In genomic region chr17:74758846-74759163, GRCh38 we compare ENCODE assay signal across 1 cellular context.
TF ChIP-seq lines count a peak whose summit lies in the region.

No MANE protein-coding gene starts in this region.

TF ChIP-seq in GM23338, 12 proteins besides CTCF, POLR2A, EP300 and RAD21 (continued from another document):
- TF ChIP-seq, protein P1, sequence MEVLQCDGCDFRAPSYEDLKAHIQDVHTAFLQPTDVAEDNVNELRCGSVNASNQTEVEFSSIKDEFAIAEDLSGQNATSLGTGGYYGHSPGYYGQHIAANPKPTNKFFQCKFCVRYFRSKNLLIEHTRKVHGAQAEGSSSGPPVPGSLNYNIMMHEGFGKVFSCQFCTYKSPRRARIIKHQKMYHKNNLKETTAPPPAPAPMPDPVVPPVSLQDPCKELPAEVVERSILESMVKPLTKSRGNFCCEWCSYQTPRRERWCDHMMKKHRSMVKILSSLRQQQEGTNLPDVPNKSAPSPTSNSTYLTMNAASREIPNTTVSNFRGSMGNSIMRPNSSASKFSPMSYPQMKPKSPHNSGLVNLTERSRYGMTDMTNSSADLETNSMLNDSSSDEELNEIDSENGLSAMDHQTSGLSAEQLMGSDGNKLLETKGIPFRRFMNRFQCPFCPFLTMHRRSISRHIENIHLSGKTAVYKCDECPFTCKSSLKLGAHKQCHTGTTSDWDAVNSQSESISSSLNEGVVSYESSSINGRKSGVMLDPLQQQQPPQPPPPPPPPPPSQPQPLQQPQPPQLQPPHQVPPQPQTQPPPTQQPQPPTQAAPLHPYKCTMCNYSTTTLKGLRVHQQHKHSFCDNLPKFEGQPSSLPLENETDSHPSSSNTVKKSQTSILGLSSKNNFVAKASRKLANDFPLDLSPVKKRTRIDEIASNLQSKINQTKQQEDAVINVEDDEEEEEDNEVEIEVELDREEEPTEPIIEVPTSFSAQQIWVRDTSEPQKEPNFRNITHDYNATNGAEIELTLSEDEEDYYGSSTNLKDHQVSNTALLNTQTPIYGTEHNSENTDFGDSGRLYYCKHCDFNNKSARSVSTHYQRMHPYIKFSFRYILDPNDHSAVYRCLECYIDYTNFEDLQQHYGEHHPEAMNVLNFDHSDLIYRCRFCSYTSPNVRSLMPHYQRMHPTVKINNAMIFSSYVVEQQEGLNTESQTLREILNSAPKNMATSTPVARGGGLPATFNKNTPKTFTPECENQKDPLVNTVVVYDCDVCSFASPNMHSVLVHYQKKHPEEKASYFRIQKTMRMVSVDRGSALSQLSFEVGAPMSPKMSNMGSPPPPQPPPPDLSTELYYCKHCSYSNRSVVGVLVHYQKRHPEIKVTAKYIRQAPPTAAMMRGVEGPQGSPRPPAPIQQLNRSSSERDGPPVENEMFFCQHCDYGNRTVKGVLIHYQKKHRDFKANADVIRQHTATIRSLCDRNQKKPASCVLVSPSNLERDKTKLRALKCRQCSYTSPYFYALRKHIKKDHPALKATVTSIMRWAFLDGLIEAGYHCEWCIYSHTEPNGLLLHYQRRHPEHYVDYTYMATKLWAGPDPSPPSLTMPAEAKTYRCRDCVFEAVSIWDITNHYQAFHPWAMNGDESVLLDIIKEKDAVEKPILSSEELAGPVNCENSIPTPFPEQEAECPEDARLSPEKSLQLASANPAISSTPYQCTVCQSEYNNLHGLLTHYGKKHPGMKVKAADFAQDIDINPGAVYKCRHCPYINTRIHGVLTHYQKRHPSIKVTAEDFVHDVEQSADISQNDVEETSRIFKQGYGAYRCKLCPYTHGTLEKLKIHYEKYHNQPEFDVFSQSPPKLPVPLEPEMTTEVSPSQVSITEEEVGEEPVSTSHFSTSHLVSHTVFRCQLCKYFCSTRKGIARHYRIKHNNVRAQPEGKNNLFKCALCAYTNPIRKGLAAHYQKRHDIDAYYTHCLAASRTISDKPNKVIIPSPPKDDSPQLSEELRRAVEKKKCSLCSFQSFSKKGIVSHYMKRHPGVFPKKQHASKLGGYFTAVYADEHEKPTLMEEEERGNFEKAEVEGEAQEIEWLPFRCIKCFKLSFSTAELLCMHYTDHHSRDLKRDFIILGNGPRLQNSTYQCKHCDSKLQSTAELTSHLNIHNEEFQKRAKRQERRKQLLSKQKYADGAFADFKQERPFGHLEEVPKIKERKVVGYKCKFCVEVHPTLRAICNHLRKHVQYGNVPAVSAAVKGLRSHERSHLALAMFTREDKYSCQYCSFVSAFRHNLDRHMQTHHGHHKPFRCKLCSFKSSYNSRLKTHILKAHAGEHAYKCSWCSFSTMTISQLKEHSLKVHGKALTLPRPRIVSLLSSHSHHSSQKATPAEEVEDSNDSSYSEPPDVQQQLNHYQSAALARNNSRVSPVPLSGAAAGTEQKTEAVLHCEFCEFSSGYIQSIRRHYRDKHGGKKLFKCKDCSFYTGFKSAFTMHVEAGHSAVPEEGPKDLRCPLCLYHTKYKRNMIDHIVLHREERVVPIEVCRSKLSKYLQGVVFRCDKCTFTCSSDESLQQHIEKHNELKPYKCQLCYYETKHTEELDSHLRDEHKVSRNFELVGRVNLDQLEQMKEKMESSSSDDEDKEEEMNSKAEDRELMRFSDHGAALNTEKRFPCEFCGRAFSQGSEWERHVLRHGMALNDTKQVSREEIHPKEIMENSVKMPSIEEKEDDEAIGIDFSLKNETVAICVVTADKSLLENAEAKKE (CRISPR knock-in tag; IDR thresholded peaks at IDR 0.05), result no peak
- TF ChIP-seq POLR2AphosphoS5 (IDR thresholded peaks at IDR 0.05; ENCODE audit: low read depth), result no peak
- no peak for TF ChIP-seq NANOG (IDR thresholded peaks at IDR 0.05; ENCODE audit: borderline replicate concordance)
- TF ChIP-seq ZNF331 (CRISPR knock-in tag; IDR thresholded peaks at IDR 0.05; ENCODE audit: low read depth), result no peak
- TF ChIP-seq ETS1 (IDR thresholded peaks at IDR 0.05), result no peak
